Comparison of ENCODE assay signal across 4 cellular contexts in the genomic region with DNA sequence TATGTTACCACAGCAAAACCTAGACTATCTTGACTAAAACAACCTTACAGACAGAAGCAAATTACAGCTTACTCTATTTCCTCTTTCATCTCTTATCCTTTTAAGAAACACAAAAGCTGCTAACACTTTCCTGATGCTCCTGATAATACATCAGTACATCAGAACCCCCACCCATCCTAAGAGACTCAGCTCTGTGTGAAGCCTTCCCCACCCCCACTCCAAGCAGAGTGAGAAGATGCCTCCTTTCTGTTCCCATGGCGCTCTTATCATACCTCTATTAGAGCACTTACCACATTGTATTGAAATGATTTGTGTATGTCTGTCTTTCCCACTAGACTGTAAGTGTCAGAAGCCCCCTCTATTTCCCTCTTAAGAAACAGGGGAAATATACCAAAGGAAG. TPM values are rescaled to one million over a fixed set of nuclear protein-coding genes. Genes with fewer than 3 reads are reported as not detected.
"Had no signal": no experiment of that assay in that cellular context is flagged by ENCODE, and none has a peak within 500 bp of the region (broad histone marks: within the 10 kb centered on the region; RNA-seq: fewer than 3 reads in every experiment).

No MANE protein-coding gene starts in this region.

- ATAC-seq: GM12878 had no signal

- DNase-seq: GDM1, GF-D8 had no signal

- H3K4me3 ChIP-seq: GM12878 had no signal

RNA-seq across cellular contexts. Expression of gene HS3ST2, which starts 42.4 kb away (rescaled TPM):
- total RNA-seq: G401, GM12878 had no signal
- polyA plus RNA-seq: GM12878 had no signal
